In genomic region chr17:81161536-81161935, GRCh38 we compare ENCODE assay signal across 22 cellular contexts. TPM values are rescaled to one million over a fixed set of nuclear protein-coding genes. Genes with fewer than 3 reads are reported as not detected.
DNase-seq lines count a peak whose midpoint lies in the region; ATAC-seq, FAIRE-seq and TF ChIP-seq lines count a peak whose summit lies in the region.
"Had no signal": no experiment of that assay in that cellular context is flagged by ENCODE, and none has a peak within 500 bp of the region (broad histone marks: within the 10 kb centered on the region; RNA-seq: fewer than 3 reads in every experiment).

No MANE protein-coding gene starts in this region.

- no CpG with 5 or more reads among the region's 15 CpGs for WGBS in neuronal stem cell (ENCODE audit: extremely low coverage in 2 of 2, insufficient read length in 2 of 2, insufficient replicate concordance in 1 of 2), 2 donors

- intact Hi-C loops in kidney (cut with DNase I) (no loop called here), OCI-LY7 (cut with micrococcal nuclease; ENCODE audit: unreplicated experiment) (no loop called here)

- CTCF ChIA-PET in activated CD4-positive, alpha-beta memory T cell treated with anti-CD3 and anti-CD28 coated beads, Interleukin-2, amount 10 ng/mL, durations not matched to agents 7 days and 5 days (lab: Charles Lee): no interaction called here
- CTCF ChIA-PET in OCI-LY7 (lab: Charles Lee; ENCODE audit: unreplicated experiment): no interaction called here

- H2BK12ac ChIP-seq in neuronal stem cell (ENCODE audit: low read length): no peak overlapping the region

- H2BK5ac ChIP-seq in neuronal stem cell (ENCODE audit: low read length): no peak overlapping the region

- H3K79me2 ChIP-seq in OCI-LY7 (ENCODE audit: insufficient read depth, low read depth, low read length): no peaks in the 10 kb centered on the region

- H3K27me3 ChIP-seq in BLaER1 (peaks cover 62% of the 10 kb centered on the region), RWPE2 (ENCODE audit: insufficient read depth, poor library complexity, severe bottlenecking) (peaks cover 22% of the 10 kb centered on the region), neuronal stem cell (ENCODE audit: control insufficient read depth in 3 of 3, insufficient read depth in 3 of 3, low read depth in 1 of 3, low read length in 3 of 3) (peaks cover 0 to 15% (median 2%) of the 10 kb centered on the region in 3 experiments)

- H3K27me3 Mint-ChIP-seq in activated CD4-positive, alpha-beta memory T cell treated with anti-CD3 and anti-CD28 coated beads, Interleukin-2, amount 10 ng/mL, durations not matched to agents 7 days and 5 days: peaks cover 8% of the 10 kb centered on the region

- H3K9me3 Mint-ChIP-seq in activated CD4-positive, alpha-beta memory T cell treated with anti-CD3 and anti-CD28 coated beads, Interleukin-2, amount 10 ng/mL, durations not matched to agents 7 days and 5 days: no peaks in the 10 kb centered on the region

- H3K79me1 ChIP-seq in neuronal stem cell (ENCODE audit: low read depth, low read length): peaks cover 4% of the 10 kb centered on the region

- no peaks in the 10 kb centered on the region for H3K36me3 Mint-ChIP-seq in activated CD4-positive, alpha-beta memory T cell treated with anti-CD3 and anti-CD28 coated beads, Interleukin-2, amount 10 ng/mL, durations not matched to agents 7 days and 5 days (ENCODE audit: low read depth)
- H3K36me3 Mint-ChIP-seq: CD4-positive, CD25-positive, alpha-beta regulatory T cell had no signal

- peak overlapping the region; percentile 37 for H2BK15ac ChIP-seq in neuronal stem cell (ENCODE audit: low read length)

- TF ChIP-seq CTCF in RWPE2 (IDR thresholded peaks at IDR 0.05; ENCODE audit: poor library complexity, severe bottlenecking) (no peak), kidney (IDR thresholded peaks at IDR 0.05; ENCODE audit: borderline replicate concordance, extremely low read depth, insufficient read depth) (no peak), OCI-LY7 (conservative IDR thresholded peaks at IDR 0.05; ENCODE audit: low read length) (no peak)

- no peak overlapping the region for H3K4me3 ChIP-seq in BLaER1
- no peak overlapping the region for H3K4me3 ChIP-seq in RWPE2 (ENCODE audit: severe bottlenecking)
- H3K4me3 ChIP-seq in kidney (ENCODE audit: low read length in 2 of 2): no peak overlapping the region
- no peak overlapping the region for H3K4me3 ChIP-seq in neuronal stem cell (ENCODE audit: low read length in 2 of 2)
- no peak overlapping the region for H3K4me3 ChIP-seq in OCI-LY7 (ENCODE audit: low read depth, low read length, poor library complexity, severe bottlenecking)
- H3K4me3 ChIP-seq: GM23248, HAP-1 had no signal

- H2AK5ac ChIP-seq in neuronal stem cell (ENCODE audit: low read depth, low read length): no peak overlapping the region

- H3K27ac Mint-ChIP-seq in activated CD4-positive, alpha-beta memory T cell treated with anti-CD3 and anti-CD28 coated beads, Interleukin-2, amount 10 ng/mL, durations not matched to agents 7 days and 5 days: no peak overlapping the region
- H3K27ac Mint-ChIP-seq: CD4-positive, CD25-positive, alpha-beta regulatory T cell had no signal

- H3K18ac ChIP-seq in neuronal stem cell (ENCODE audit: low read length): no peak overlapping the region

- no peak overlapping the region for H3K23ac ChIP-seq in neuronal stem cell (ENCODE audit: low read depth, low read length, poor library complexity)

- no peak overlapping the region for H4K8ac ChIP-seq in neuronal stem cell (ENCODE audit: low read depth, low read length)

- no peak overlapping the region for H3K27ac ChIP-seq in BLaER1
- H3K27ac ChIP-seq in RWPE2 (ENCODE audit: poor library complexity, severe bottlenecking): no peak overlapping the region
- no peak overlapping the region for H3K27ac ChIP-seq in kidney (ENCODE audit: low read depth in 2 of 2, low read length in 2 of 2)
- no peak overlapping the region for H3K27ac ChIP-seq in neuronal stem cell (replicated peaks; ENCODE audit: low read length)
- no peak overlapping the region for H3K27ac ChIP-seq in OCI-LY7 (ENCODE audit: low read depth, low read length, poor library complexity, severe bottlenecking)
- H3K27ac ChIP-seq: GM23248 had no signal

- H3K9ac ChIP-seq in BLaER1 (no peak overlapping the region), kidney (ENCODE audit: low read length in 2 of 2) (no peak overlapping the region), neuronal stem cell (ENCODE audit: low read depth, low read length, poor library complexity) (no peak overlapping the region)
- H3K9ac ChIP-seq: GM23248 had no signal

- no peaks in the 10 kb centered on the region for H3K9me2 ChIP-seq in OCI-LY7 (ENCODE audit: insufficient read depth, low read length)

- H3K4ac ChIP-seq in neuronal stem cell (ENCODE audit: low read length): no peak overlapping the region

- H4K91ac ChIP-seq in neuronal stem cell (ENCODE audit: low read depth, low read length, poor library complexity): no peak overlapping the region

- POLR2A ChIA-PET in activated CD4-positive, alpha-beta memory T cell treated with anti-CD3 and anti-CD28 coated beads, Interleukin-2, amount 10 ng/mL, durations not matched to agents 7 days and 5 days (lab: Charles Lee): no interaction called here
- POLR2A ChIA-PET in OCI-LY7 (lab: Charles Lee): no interaction called here

- H3K14ac ChIP-seq in neuronal stem cell (ENCODE audit: low read length): no peak overlapping the region

- no TSS peak for BruUV-seq in OCI-LY7 (replicated peaks; lab: Mats Ljungman, UMichigan)

- H2BK120ac ChIP-seq in neuronal stem cell (ENCODE audit: low read depth, low read length): no peak overlapping the region

- no peak for FAIRE-seq in kidney (lab: Jason Lieb, UNC)
- FAIRE-seq: GM19239 had no signal

- H3K4me1 ChIP-seq in BLaER1: peaks cover 64% of the 10 kb centered on the region
- no peaks in the 10 kb centered on the region for H3K4me1 ChIP-seq in RWPE2 (ENCODE audit: insufficient read depth, poor library complexity, severe bottlenecking)
- no peaks in the 10 kb centered on the region for H3K4me1 ChIP-seq in kidney (ENCODE audit: control insufficient read depth in 1 of 2, insufficient read depth in 1 of 2, low read depth in 1 of 2, low read length in 2 of 2)
- H3K4me1 ChIP-seq in neuronal stem cell (ENCODE audit: control insufficient read depth in 2 of 2, insufficient read depth in 1 of 2, low read depth in 1 of 2, low read length in 2 of 2): peaks cover 10 to 16% of the 10 kb centered on the region in 2 donors
- no peaks in the 10 kb centered on the region for H3K4me1 ChIP-seq in OCI-LY7 (ENCODE audit: insufficient read depth, low read length, poor library complexity, severe bottlenecking)

- DNase-seq in RWPE2 (ENCODE audit: low spot score) (peak; percentile 75), kidney (peak; percentile 77), neuronal stem cell (ENCODE audit: low spot score) (no peak), OCI-LY7 (ENCODE audit: low spot score) (no peak), NCI-H1092 (lab: John Stamatoyannopoulos, UW) (no peak)
- DNase-seq in activated CD4-positive, alpha-beta memory T cell treated with anti-CD3 and anti-CD28 coated beads, Interleukin-2, amount 10 ng/mL, durations not matched to agents 7 days and 5 days: no peak
- DNase-seq: CD4-positive, CD25-positive, alpha-beta regulatory T cell; COR-L47; GM23248; MM.1S; NCI-H1092 treated with DMSO at 0.1 percent for 48 hours; NCI-H146; NCI-H2081; NK-92 treated with Interleukin-12 subunit alpha and Interleukin-12 subunit beta, amount 100 ng/mL, for 24 hours; SIG-M5 had no signal

- H3K36me3 ChIP-seq in BLaER1: no peaks in the 10 kb centered on the region
- no peaks in the 10 kb centered on the region for H3K36me3 ChIP-seq in RWPE2 (ENCODE audit: low read depth)
- no peaks in the 10 kb centered on the region for H3K36me3 ChIP-seq in kidney (ENCODE audit: control insufficient read depth in 1 of 2, insufficient read depth in 2 of 2, low read length in 2 of 2)
- no peaks in the 10 kb centered on the region for H3K36me3 ChIP-seq in neuronal stem cell (replicated peaks in 1 of 2; ENCODE audit: control insufficient read depth in 2 of 2, insufficient read depth in 2 of 2, low read length in 2 of 2)
- no peaks in the 10 kb centered on the region for H3K36me3 ChIP-seq in OCI-LY7 (ENCODE audit: insufficient read depth, low read length)
- H3K36me3 ChIP-seq: HAP-1 had no signal

- H2AFZ ChIP-seq in neuronal stem cell (ENCODE audit: low read length): no peak overlapping the region
- H2AFZ ChIP-seq in OCI-LY7 (ENCODE audit: low read length): no peak overlapping the region
- H2AFZ ChIP-seq: GM23248 had no signal

- no peaks in the 10 kb centered on the region for H3K4me1 Mint-ChIP-seq in activated CD4-positive, alpha-beta memory T cell treated with anti-CD3 and anti-CD28 coated beads, Interleukin-2, amount 10 ng/mL, durations not matched to agents 7 days and 5 days

- H3K4me2 ChIP-seq in BLaER1 (peak overlapping the region; percentile 89), neuronal stem cell (ENCODE audit: insufficient read depth, low read length, poor library complexity, severe bottlenecking) (no peak overlapping the region), OCI-LY7 (ENCODE audit: low read length) (no peak overlapping the region)

- ATAC-seq in RWPE2 (ENCODE audit: low read depth): no peak
- ATAC-seq: SK-N-SH treated with all-trans-retinoic acid at 6 μM for 48 hours had no signal

- no peaks in the 10 kb centered on the region for H3K9me3 ChIP-seq in BLaER1
- H3K9me3 ChIP-seq in RWPE2 (ENCODE audit: severe bottlenecking): no peaks in the 10 kb centered on the region
- H3K9me3 ChIP-seq in kidney (ENCODE audit: control insufficient read depth in 1 of 2, low read length in 2 of 2): no peaks in the 10 kb centered on the region
- no peaks in the 10 kb centered on the region for H3K9me3 ChIP-seq in neuronal stem cell (replicated peaks in 1 of 2; ENCODE audit: control insufficient read depth in 2 of 2, insufficient read depth in 1 of 2, low read depth in 1 of 2, low read length in 2 of 2)
- no peaks in the 10 kb centered on the region for H3K9me3 ChIP-seq in OCI-LY7 (ENCODE audit: low read length)
- H3K9me3 ChIP-seq: HAP-1 had no signal

- no peak overlapping the region for H3K4me3 Mint-ChIP-seq in activated CD4-positive, alpha-beta memory T cell treated with anti-CD3 and anti-CD28 coated beads, Interleukin-2, amount 10 ng/mL, durations not matched to agents 7 days and 5 days

- H4K20me1 ChIP-seq in BLaER1: peaks cover 19% of the 10 kb centered on the region
- no peaks in the 10 kb centered on the region for H4K20me1 ChIP-seq in OCI-LY7 (ENCODE audit: insufficient read depth, low read length)

RNA-seq across cellular contexts. Expression of gene PVALEF, which starts 3.8 kb away (rescaled TPM):
- total RNA-seq in kidney: not detected
- polyA plus RNA-seq in kidney (ENCODE audit: insufficient read depth, low read depth, low replicate concordance): not detected
- polyA plus RNA-seq in neuronal stem cell (2013, experiment 1 of 2): 0.06 TPM
- polyA plus RNA-seq in neuronal stem cell (2013, experiment 2 of 2): 0.04 TPM
- not detected for total RNA-seq in activated CD4-positive, alpha-beta memory T cell treated with anti-CD3 and anti-CD28 coated beads, Interleukin-2, amount 10 ng/mL, durations not matched to agents 7 days and 5 days
- not detected in 2 replicates for total RNA-seq in OCI-LY7 (2014; rRNA removed; shearing (Covaris generic))
- total RNA-seq in OCI-LY7 (2022): not detected in 2 replicates
- total RNA-seq: CD4-positive, CD25-positive, alpha-beta regulatory T cell; Daoy; GM23248; LHCN-M2; NCI-H460 had no signal
- polyA plus RNA-seq: CD4-positive, CD25-positive, alpha-beta regulatory T cell; GM23248 had no signal

RNA-seq across cellular contexts. Expression of gene AATK, which starts 4.5 kb away (rescaled TPM):
- total RNA-seq in kidney (4.2 TPM), OCI-LY7 (2022) (not detected in 2 replicates)
- polyA plus RNA-seq in kidney (ENCODE audit: insufficient read depth, low read depth, low replicate concordance): 0.65 TPM
- 5.6 TPM for polyA plus RNA-seq in neuronal stem cell (2013, experiment 1 of 2)
- polyA plus RNA-seq in neuronal stem cell (2013, experiment 2 of 2): 5.4 TPM
- total RNA-seq in activated CD4-positive, alpha-beta memory T cell treated with anti-CD3 and anti-CD28 coated beads, Interleukin-2, amount 10 ng/mL, durations not matched to agents 7 days and 5 days: 1 to 10 TPM; 1.1 to 1.8 TPM
- 0.03 TPM in 1 of 2 replicates, not detected in the other for total RNA-seq in OCI-LY7 (2014; rRNA removed; shearing (Covaris generic))
- total RNA-seq: CD4-positive, CD25-positive, alpha-beta regulatory T cell had no signal

Comparison
In these comparisons a context has a peak if more than half of its experiments do, and no peak if none do; other contexts are left out.
1. DNase-seq: peak in RWPE2 (single experiment) and kidney (single experiment); none in neuronal stem cell (single experiment), activated CD4-positive, alpha-beta memory T cell treated with anti-CD3 and anti-CD28 coated beads, Interleukin-2, amount 10 ng/mL, durations not matched to agents 7 days and 5 days (single experiment), OCI-LY7 (single experiment) and NCI-H1092 (single experiment).